In genomic region chr4:42649870-42650269, GRCh38 we compare ENCODE assay signal across 23 cellular contexts.
"Had no signal": no experiment of that assay in that cellular context is flagged by ENCODE, and none has a peak within 500 bp of the region (broad histone marks: within the 10 kb centered on the region; RNA-seq: fewer than 3 reads in every experiment).

No MANE protein-coding gene starts in this region.

- H3K27ac ChIP-seq: esophagus squamous epithelium, heart left ventricle, hepatocyte, neutrophil, pancreas, sigmoid colon, stomach, thyroid gland had no signal

- FAIRE-seq: endometrium, pancreas had no signal

- ATAC-seq: effector memory CD8-positive, alpha-beta T cell; heart left ventricle; left lobe of liver; natural killer cell treated with Interleukin-12 subunit alpha and Interleukin-12 subunit beta and Interleukin-15 and Interleukin-18, amount 100 ng/mL, for 72 hours; pancreas; stimulated activated effector memory CD8-positive, alpha-beta T cell treated with anti-CD3 and anti-CD28 coated beads, Interleukin-12 subunit alpha, Interleukin-12 subunit beta, amount 100 ng/mL, for 72 hours had no signal

- H3K4me2 ChIP-seq: hepatocyte had no signal

- H3K4me3 Mint-ChIP-seq: memory B cell; natural killer cell treated with Interleukin-12 subunit alpha and Interleukin-12 subunit beta and Interleukin-15 and Interleukin-18, amount 100 ng/mL, for 72 hours; neural crest cell; stimulated activated effector memory CD8-positive, alpha-beta T cell treated with anti-CD3 and anti-CD28 coated beads, Interleukin-12 subunit alpha, Interleukin-12 subunit beta, amount 100 ng/mL, for 72 hours had no signal

- H3K36me3 ChIP-seq: esophagus squamous epithelium, heart left ventricle, neutrophil, pancreas, sigmoid colon, stomach, thyroid gland had no signal

- H3K27me3 Mint-ChIP-seq: effector memory CD8-positive, alpha-beta T cell; memory B cell; natural killer cell treated with Interleukin-12 subunit alpha and Interleukin-12 subunit beta and Interleukin-15 and Interleukin-18, amount 100 ng/mL, for 72 hours had no signal

- H3K4me3 ChIP-seq: esophagus squamous epithelium, heart left ventricle, hepatocyte, lung, pancreas, sigmoid colon, stomach, thyroid gland had no signal

- H2AFZ ChIP-seq: hepatocyte had no signal

- H3K27me3 ChIP-seq: esophagus squamous epithelium, heart left ventricle, hepatocyte, neutrophil, pancreas, sigmoid colon, stomach, thyroid gland had no signal

- H3K27ac Mint-ChIP-seq: memory B cell; natural killer cell treated with Interleukin-12 subunit alpha and Interleukin-12 subunit beta and Interleukin-15 and Interleukin-18, amount 100 ng/mL, for 72 hours; stimulated activated effector memory CD8-positive, alpha-beta T cell treated with anti-CD3 and anti-CD28 coated beads, Interleukin-12 subunit alpha, Interleukin-12 subunit beta, amount 100 ng/mL, for 72 hours had no signal

- DNase-seq: cortex of kidney; effector memory CD8-positive, alpha-beta T cell; erythroblast; esophagus squamous epithelium; heart left ventricle; kidney; pancreas; sigmoid colon; stimulated activated CD4-positive, alpha-beta T cell treated with anti-CD3 and anti-CD28 coated beads, Interleukin-2, amount 100 ng/mL, for 24 hours; stimulated activated CD4-positive, alpha-beta T cell treated with anti-CD3 and anti-CD28 coated beads, Interleukin-4, amount 100 ng/mL, for 24 hours; stimulated activated naive CD4-positive, alpha-beta T cell treated with Interleukin-2 at 50 U/mL for 16 hours; stomach; thyroid gland; trophoblast cell had no signal

- H3K9me3 ChIP-seq: esophagus squamous epithelium, neutrophil, pancreas, sigmoid colon, stomach, thyroid gland had no signal
